ENCODE assay signal across 8 cellular contexts in the genomic region with DNA sequence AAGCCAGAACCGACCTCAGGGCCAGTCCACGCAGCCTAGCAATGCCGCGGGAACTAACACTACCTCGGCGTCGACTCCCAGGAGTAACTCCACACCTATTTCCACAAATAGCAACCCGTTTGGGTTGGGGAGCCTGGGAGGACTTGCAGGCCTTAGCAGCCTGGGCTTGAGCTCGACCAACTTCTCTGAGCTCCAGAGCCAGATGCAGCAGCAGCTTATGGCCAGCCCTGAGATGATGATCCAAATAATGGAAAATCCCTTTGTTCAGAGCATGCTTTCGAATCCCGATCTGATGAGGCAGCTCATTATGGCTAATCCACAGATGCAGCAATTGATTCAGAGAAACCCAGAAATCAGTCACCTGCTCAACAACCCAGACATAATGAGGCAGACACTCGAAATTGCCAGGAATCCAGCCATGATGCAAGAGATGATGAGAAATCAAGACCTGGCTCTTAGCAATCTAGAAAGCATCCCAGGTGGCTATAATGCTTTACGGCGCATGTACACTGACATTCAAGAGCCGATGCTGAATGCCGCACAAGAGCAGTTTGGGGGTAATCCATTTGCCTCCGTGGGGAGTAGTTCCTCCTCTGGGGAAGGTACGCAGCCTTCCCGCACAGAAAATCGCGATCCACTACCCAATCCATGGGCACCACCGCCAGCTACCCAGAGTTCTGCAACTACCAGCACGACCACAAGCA. TPM values are rescaled to one million over a fixed set of nuclear protein-coding genes. Genes with fewer than 3 reads are reported as not detected.
A peak's percentile ranks its signal among the peaks of the same experiment; 100 is the strongest.
DNase-seq lines count a peak whose midpoint lies in the region; ATAC-seq and TF ChIP-seq lines count a peak whose summit lies in the region.

No MANE protein-coding gene starts in this region.

- no peaks in the 10 kb centered on the region for H3K9me3 Mint-ChIP-seq in IgD-negative memory B cell
- no peaks in the 10 kb centered on the region for H3K9me3 Mint-ChIP-seq in endothelial cell (ENCODE audit: unreplicated experiment)

- ATAC-seq in GM19324 (IDR thresholded peaks at IDR 0.05; ENCODE audit: low FRiP score, unreplicated experiment) (peak; percentile 9), mucosa of descending colon (peak; percentile 37), HG02678 (IDR thresholded peaks at IDR 0.05; ENCODE audit: unreplicated experiment) (no peak)

- peaks cover 6% of the 10 kb centered on the region for H3K4me1 ChIP-seq in mucosa of descending colon (ENCODE audit: low read depth)

- H3K27me3 Mint-ChIP-seq in IgD-negative memory B cell (no peaks in the 10 kb centered on the region), endothelial cell (ENCODE audit: unreplicated experiment) (no peaks in the 10 kb centered on the region)

- H3K36me3 ChIP-seq in mucosa of descending colon (ENCODE audit: low read depth), result no peaks in the 10 kb centered on the region

- H3K36me3 Mint-ChIP-seq in IgD-negative memory B cell (peaks cover 2% of the 10 kb centered on the region), endothelial cell (ENCODE audit: low read depth, unreplicated experiment) (no peaks in the 10 kb centered on the region)

- TF ChIP-seq CTCF in AG10803 (conservative IDR thresholded peaks at IDR 0.05; ENCODE audit: low read length) (no peak), endothelial cell (IDR thresholded peaks at IDR 0.05; ENCODE audit: unreplicated experiment) (no peak), mucosa of descending colon (IDR thresholded peaks at IDR 0.05) (no peak)

- peak; percentile 41 for DNase-seq in AG10803 (ENCODE audit: low read depth)
- peak; percentile 35 for DNase-seq in activated CD4-positive, CD25-positive, alpha-beta regulatory T cell treated with anti-CD3 and anti-CD28 coated beads, Interleukin-2, amount 50 U/mL, for 72 hours
- DNase-seq in endothelial cell (ENCODE audit: low spot score), result no peak
- peak; percentile 32 to 52 (median 38) for DNase-seq in mucosa of descending colon
- peak; percentile 9 for DNase-seq in stromal cell of bone marrow (ENCODE audit: low read depth)

- H3K9me3 ChIP-seq in mucosa of descending colon, result no peaks in the 10 kb centered on the region

- intact Hi-C loops in mucosa of descending colon (cut with DNase I, micrococcal nuclease), result no loop called here

- H3K4me1 Mint-ChIP-seq in IgD-negative memory B cell (peaks cover 7 to 21% (median 14%) of the 10 kb centered on the region in 3 donors), endothelial cell (ENCODE audit: unreplicated experiment) (peaks cover 9% of the 10 kb centered on the region)

- peak overlapping the region; percentile 88 to 97 (median 93) for H3K4me3 Mint-ChIP-seq in IgD-negative memory B cell
- peak overlapping the region; percentile 92 for H3K4me3 Mint-ChIP-seq in endothelial cell (ENCODE audit: unreplicated experiment)

- H3K4me3 ChIP-seq in AG10803 (ENCODE audit: low read length), result peak overlapping the region; percentile 73
- peak overlapping the region; percentile 34 for H3K4me3 ChIP-seq in mucosa of descending colon

- H3K27ac Mint-ChIP-seq in IgD-negative memory B cell (peak overlapping the region; percentile 90 to 100 (median 98)), endothelial cell (ENCODE audit: unreplicated experiment) (peak overlapping the region; percentile 72)

RNA-seq across cellular contexts. Expression of gene UBQLN2, which starts 0.9 kb away (rescaled TPM):
- 37.5 TPM for polyA plus RNA-seq in IgD-negative memory B cell
- total RNA-seq in endothelial cell (ENCODE audit: unreplicated experiment), result 25.5 TPM
- 10 to 100 TPM; 19.4 to 33.8 (median 20.3) TPM for total RNA-seq in mucosa of descending colon
